ENCODE assay signal across 16 cellular contexts in the genomic region with DNA sequence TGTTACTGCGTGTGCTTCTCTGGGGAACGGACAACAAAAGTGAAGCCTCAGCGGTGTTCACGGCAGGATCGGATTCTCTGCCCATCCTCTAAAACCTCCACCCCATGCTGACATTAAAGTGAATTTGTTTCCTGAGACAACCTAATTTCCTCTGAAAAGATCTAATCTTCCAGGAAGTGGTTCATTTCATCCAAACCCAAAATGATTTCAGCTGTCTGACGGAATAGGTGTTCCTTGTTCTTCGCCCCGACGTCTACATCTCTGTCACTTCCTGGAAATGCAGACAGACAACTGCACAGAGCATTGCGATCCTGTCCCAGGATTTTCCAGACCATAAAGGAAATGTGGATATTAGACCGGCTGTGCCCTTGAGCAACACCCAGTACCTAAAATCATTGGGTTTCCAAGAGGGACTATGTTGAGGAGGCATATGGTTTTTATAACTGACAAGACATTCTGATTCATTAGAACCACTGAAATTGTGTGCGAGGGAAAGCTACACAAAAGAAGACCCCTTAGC.
"Had no signal": no experiment of that assay in that cellular context is flagged by ENCODE, and none has a peak within 500 bp of the region (broad histone marks: within the 10 kb centered on the region; RNA-seq: fewer than 3 reads in every experiment).

No MANE protein-coding gene starts in this region.

- H3K27me3 ChIP-seq: brain microvascular endothelial cell, ovary, testis had no signal

- H3K27ac ChIP-seq: brain microvascular endothelial cell, heart left ventricle, ovary, testis, VCaP had no signal

- H3K36me3 ChIP-seq: brain microvascular endothelial cell, heart left ventricle, left lung, ovary had no signal

- H3K4me1 ChIP-seq: left lung, testis had no signal

- H3K4me3 ChIP-seq: heart left ventricle, left lung, ovary, testis had no signal

- H3K9me3 ChIP-seq: testis had no signal

- DNase-seq: activated CD4-positive, alpha-beta T cell treated with anti-CD3 and anti-CD28 coated beads for 4 hours; amygdala; brain microvascular endothelial cell; cerebellar nuclear complex; endodermal cell; erythroblast; foreskin melanocyte; heart left ventricle; left lung; ovary; stimulated activated CD4-positive, alpha-beta T cell treated with anti-CD3 and anti-CD28 coated beads, Interleukin-15, amount 100 ng/mL, for 24 hours; stimulated activated CD4-positive, alpha-beta T cell treated with anti-CD3 and anti-CD28 coated beads, Interleukin-4, amount 100 ng/mL, for 24 hours; T-cell; testis had no signal

- ATAC-seq: activated naive CD4-positive, alpha-beta T cell treated with anti-CD3 and anti-CD28 coated beads, Interleukin-2, amount 50 U/mL, for 72 hours; T-cell had no signal
